Comparison of ENCODE assay signal across 17 cellular contexts in the genomic region with DNA sequence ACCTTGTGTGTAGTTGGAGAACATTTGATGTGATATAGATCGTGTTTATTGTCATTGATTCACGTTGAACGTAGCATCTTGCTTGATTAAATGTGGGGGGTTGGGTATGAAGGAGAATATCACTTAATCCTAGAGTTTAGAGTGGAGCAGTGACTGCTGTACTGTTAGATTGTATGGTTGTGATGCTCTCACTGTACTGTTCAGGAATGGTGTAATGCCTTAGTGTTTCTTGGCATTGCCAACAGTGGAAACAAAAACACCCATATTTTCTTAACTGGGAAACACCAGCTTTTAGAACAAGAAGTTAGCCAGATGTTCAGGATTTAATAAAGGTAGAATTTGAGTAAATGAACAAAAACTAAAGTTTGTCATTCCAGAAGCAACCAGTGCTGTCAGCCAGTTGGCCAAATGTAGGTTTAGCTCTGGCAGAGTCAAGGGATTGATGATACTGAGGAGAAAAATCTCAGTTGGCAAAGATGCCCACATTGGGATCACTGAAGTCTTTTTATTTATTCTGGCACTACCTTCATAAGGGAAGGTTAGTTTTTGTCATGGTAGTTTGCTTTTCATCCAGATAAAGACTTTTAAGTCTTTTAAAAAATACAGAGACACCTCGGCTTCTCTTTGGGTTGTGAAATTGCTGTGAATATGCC.
"Had no signal": no experiment of that assay in that cellular context is flagged by ENCODE, and none has a peak within 500 bp of the region (broad histone marks: within the 10 kb centered on the region; RNA-seq: fewer than 3 reads in every experiment).

No MANE protein-coding gene starts in this region.

- H3K27ac ChIP-seq: brain microvascular endothelial cell, heart left ventricle, lower lobe of right lung, neural progenitor cell, thyroid gland, uterus had no signal

- H3K36me3 ChIP-seq: brain microvascular endothelial cell, gastrocnemius medialis, neural progenitor cell, thyroid gland, uterus had no signal

- H3K4me3 ChIP-seq: gastrocnemius medialis, heart left ventricle, lower lobe of right lung, neural progenitor cell, thyroid gland, uterus had no signal

- H2AFZ ChIP-seq: neural progenitor cell had no signal

- H3K4me2 ChIP-seq: neural progenitor cell had no signal

- H3K9me3 ChIP-seq: gastrocnemius medialis, heart left ventricle, lower lobe of right lung, thyroid gland, uterus had no signal

- H3K27me3 ChIP-seq: brain microvascular endothelial cell, gastrocnemius medialis, heart left ventricle, neural progenitor cell, thyroid gland, uterus had no signal

- DNase-seq: activated CD4-positive, alpha-beta T cell treated with anti-CD3 and anti-CD28 coated beads for 1 hour; activated CD4-positive, alpha-beta T cell treated with anti-CD3 and anti-CD28 coated beads, Interleukin-2, amount 50 U/mL, for 4 hours; activated naive CD4-positive, alpha-beta T cell treated with anti-CD3 and anti-CD28 coated beads, Interleukin-2, amount 10 ng/mL, durations not matched to agents 7 days and 5 days; brain microvascular endothelial cell; cerebellar nuclear complex; effector memory CD4-positive, alpha-beta T cell; gastrocnemius medialis; heart left ventricle; lower lobe of right lung; midbrain; stimulated activated CD4-positive, alpha-beta T cell treated with anti-CD3 and anti-CD28 coated beads, Interleukin-12 subunit alpha, Interleukin-12 subunit beta, amount 100 ng/mL, for 4 hours; stimulated activated CD4-positive, alpha-beta T cell treated with anti-CD3 and anti-CD28 coated beads, Interleukin-2, amount 100 ng/mL, for 24 hours; T-helper 1 cell; T1000; thyroid gland; uterus had no signal

- H3K4me1 ChIP-seq: uterus had no signal

- ATAC-seq: gastrocnemius medialis, heart left ventricle, lower lobe of right lung had no signal

- H3K9ac ChIP-seq: neural progenitor cell had no signal
